ENCODE assay signal across 19 cellular contexts in the genomic region with DNA sequence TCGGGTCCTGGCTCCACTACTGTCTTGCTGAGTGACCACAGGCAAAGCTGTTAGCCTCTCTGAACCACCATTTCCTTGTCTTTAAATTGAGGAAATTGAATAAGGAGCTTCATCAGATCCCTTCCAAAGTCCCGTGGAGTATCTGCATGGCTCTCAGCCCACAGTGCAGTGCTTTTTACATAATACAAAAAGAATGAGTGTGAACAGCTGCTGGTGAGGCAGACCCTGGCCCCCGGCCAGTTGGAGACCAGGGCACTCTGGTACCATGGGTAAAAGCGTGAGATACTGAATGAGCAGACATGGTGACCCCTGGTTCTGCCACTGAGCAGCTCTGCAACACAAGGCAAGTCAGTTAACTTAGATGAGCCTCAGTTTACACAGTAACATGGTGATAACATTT.
DNase-seq lines count a peak whose midpoint lies in the region; FAIRE-seq and TF ChIP-seq lines count a peak whose summit lies in the region.
"Had no signal": no experiment of that assay in that cellular context is flagged by ENCODE, and none has a peak within 500 bp of the region (broad histone marks: within the 10 kb centered on the region; RNA-seq: fewer than 3 reads in every experiment).

No MANE protein-coding gene starts in this region.

- H3K79me2 ChIP-seq in astrocyte (ENCODE audit: insufficient read depth, low read length) (no peaks in the 10 kb centered on the region), smooth muscle cell (ENCODE audit: low read depth) (no peaks in the 10 kb centered on the region)

- H3K9ac ChIP-seq in astrocyte (ENCODE audit: low read length) (no peak overlapping the region), smooth muscle cell (ENCODE audit: low read depth) (no peak overlapping the region)

- H3K4me1 ChIP-seq in astrocyte (ENCODE audit: insufficient read depth, low read length) (no peaks in the 10 kb centered on the region), smooth muscle cell (ENCODE audit: low read depth) (no peaks in the 10 kb centered on the region)
- H3K4me1 ChIP-seq: foreskin keratinocyte, prostate gland had no signal

- H4K20me1 ChIP-seq in astrocyte (ENCODE audit: insufficient read depth, low read length) (no peaks in the 10 kb centered on the region), smooth muscle cell (ENCODE audit: low read depth) (peaks cover 32% of the 10 kb centered on the region)

- TF ChIP-seq CTCF in astrocyte (IDR thresholded peaks at IDR 0.05; ENCODE audit: insufficient read depth, low read depth, low read length), result no peak
- TF ChIP-seq CTCF in smooth muscle cell (IDR thresholded peaks at IDR 0.05; ENCODE audit: borderline replicate concordance, insufficient read depth, poor library complexity, severe bottlenecking), result no peak

- peaks cover 7% of the 10 kb centered on the region for H3K36me3 Mint-ChIP-seq in astrocyte (ENCODE audit: low read depth, unreplicated experiment)
- H3K36me3 Mint-ChIP-seq: activated naive CD8-positive, alpha-beta T cell; naive B cell had no signal

- H3F3A ChIP-seq in smooth muscle cell (ENCODE audit: low read depth), result no peaks in the 10 kb centered on the region

- no peak overlapping the region for H3K27ac ChIP-seq in astrocyte (ENCODE audit: low read depth, low read length)
- H3K27ac ChIP-seq in smooth muscle cell (ENCODE audit: low read depth), result no peak overlapping the region
- H3K27ac ChIP-seq: cardiac muscle cell, foreskin keratinocyte, prostate gland had no signal

- no peak for FAIRE-seq in astrocyte (lab: Jason Lieb, UNC)

- no peak overlapping the region for H3K4me3 Mint-ChIP-seq in astrocyte (ENCODE audit: unreplicated experiment)
- H3K4me3 Mint-ChIP-seq: activated naive CD8-positive, alpha-beta T cell; activated T-cell treated with anti-CD3 and anti-CD28 coated beads, Interleukin-2, amount 50 U/mL, for 4 hours; endodermal cell; stimulated activated naive CD8-positive, alpha-beta T cell treated with anti-CD3 and anti-CD28 coated beads, Interleukin-15, amount 100 ng/mL, for 72 hours had no signal

- H3K9me3 ChIP-seq in astrocyte (ENCODE audit: insufficient read depth, low read depth, low read length), result no peaks in the 10 kb centered on the region
- no peaks in the 10 kb centered on the region for H3K9me3 ChIP-seq in smooth muscle cell (replicated peaks; ENCODE audit: low read depth)
- H3K9me3 ChIP-seq: prostate gland had no signal

- peaks cover 10% of the 10 kb centered on the region for H3K27me3 ChIP-seq in astrocyte (ENCODE audit: insufficient read depth, low read length)
- no peaks in the 10 kb centered on the region for H3K27me3 ChIP-seq in smooth muscle cell (ENCODE audit: low read depth)
- H3K27me3 ChIP-seq: cardiac muscle cell, foreskin keratinocyte had no signal

- H3K27ac Mint-ChIP-seq in astrocyte (ENCODE audit: unreplicated experiment), result no peak overlapping the region
- H3K27ac Mint-ChIP-seq: activated naive CD8-positive, alpha-beta T cell; endodermal cell had no signal

- H3K4me3 ChIP-seq in astrocyte (ENCODE audit: insufficient read depth, low read depth, low read length) (no peak overlapping the region), smooth muscle cell (no peak overlapping the region)
- H3K4me3 ChIP-seq: cardiac muscle cell, prostate gland had no signal

- H2AFZ ChIP-seq in astrocyte (ENCODE audit: low read depth, low read length) (no peak overlapping the region), smooth muscle cell (ENCODE audit: low read depth) (no peak overlapping the region)

- H3K27me3 Mint-ChIP-seq in astrocyte (ENCODE audit: low read depth, unreplicated experiment), result peaks cover 32% of the 10 kb centered on the region
- H3K27me3 Mint-ChIP-seq: naive B cell; stimulated activated naive CD8-positive, alpha-beta T cell treated with anti-CD3 and anti-CD28 coated beads, Interleukin-15, amount 100 ng/mL, for 72 hours had no signal

- H3K4me2 ChIP-seq in astrocyte (ENCODE audit: low read length) (no peak overlapping the region), smooth muscle cell (no peak overlapping the region)

- no peaks in the 10 kb centered on the region for H3K9me3 Mint-ChIP-seq in astrocyte (ENCODE audit: unreplicated experiment)
- H3K9me3 Mint-ChIP-seq: activated T-cell treated with anti-CD3 and anti-CD28 coated beads, Interleukin-2, amount 50 U/mL, for 4 hours; endodermal cell; stimulated activated naive CD8-positive, alpha-beta T cell treated with anti-CD3 and anti-CD28 coated beads, Interleukin-15, amount 100 ng/mL, for 72 hours had no signal

- 83% methylated on average over 4 of the region's 4 CpGs for WGBS in smooth muscle cell (ENCODE audit: low lambda C conversion rate)

- H3K4me1 Mint-ChIP-seq in astrocyte (ENCODE audit: low read depth, unreplicated experiment), result peaks cover 8% of the 10 kb centered on the region
- H3K4me1 Mint-ChIP-seq: naive B cell; stimulated activated naive CD8-positive, alpha-beta T cell treated with anti-CD3 and anti-CD28 coated beads, Interleukin-15, amount 100 ng/mL, for 72 hours had no signal

- DNase-seq in COR-L47 (lab: John Stamatoyannopoulos, UW) (peak; percentile 32), NCI-H1694 treated with DMSO at 0.1 percent for 48 hours (lab: John Stamatoyannopoulos, UW) (peak; percentile 79), astrocyte (ENCODE audit: low read depth) (peak; percentile 3), mucosa of gallbladder (ENCODE audit: low spot score) (peak; percentile 17), OCI-M1 (lab: John Stamatoyannopoulos, UW) (no peak), SIG-M5 treated with dmso at 0.1 percent for 504 hours (lab: John Stamatoyannopoulos, UW; ENCODE audit: unreplicated experiment) (no peak), NOMO-1 treated with dmso at 0.1 percent for 144 hours (lab: John Stamatoyannopoulos, UW; ENCODE audit: unreplicated experiment) (no peak), smooth muscle cell (lab: John Stamatoyannopoulos, UW; ENCODE audit: unreplicated experiment) (no peak)
- DNase-seq: activated T-cell treated with anti-CD3 and anti-CD28 coated beads, Interleukin-2, amount 50 U/mL, for 4 hours; DMS53; foreskin keratinocyte; naive B cell; NCI-H2227 treated with DMSO at 0.1 percent for 48 hours; stimulated activated CD4-positive, alpha-beta T cell treated with anti-CD3 and anti-CD28 coated beads, Interleukin-15, amount 100 ng/mL, for 24 hours; stimulated activated naive CD8-positive, alpha-beta T cell treated with anti-CD3 and anti-CD28 coated beads, Interleukin-15, amount 100 ng/mL, for 72 hours had no signal

- H3K36me3 ChIP-seq in astrocyte (ENCODE audit: insufficient read depth, low read length), result no peaks in the 10 kb centered on the region
- no peaks in the 10 kb centered on the region for H3K36me3 ChIP-seq in smooth muscle cell (ENCODE audit: low read depth)
- H3K36me3 ChIP-seq: cardiac muscle cell, prostate gland had no signal

Comparison
In these comparisons a context has a peak if more than half of its experiments do, and no peak if none do; other contexts are left out.
1. DNase-seq: peak in COR-L47 (single experiment), NCI-H1694 treated with DMSO at 0.1 percent for 48 hours (single experiment), astrocyte (single experiment) and mucosa of gallbladder (single experiment); none in OCI-M1 (single experiment), SIG-M5 treated with dmso at 0.1 percent for 504 hours (single experiment), NOMO-1 treated with dmso at 0.1 percent for 144 hours (single experiment) and smooth muscle cell (single experiment).